In genomic region chr7:30027915-30028748, GRCh38 we compare ENCODE assay signal across 1 cellular context.
A peak's percentile ranks its signal among the peaks of the same experiment; 100 is the strongest.
TF ChIP-seq lines count a peak whose summit lies in the region.

PLEKHA8 (plus strand) TSS chr7:30028412; CDS start chr7:30028763, 351 bp downstream.

TF ChIP-seq in HepG2, 621 proteins besides CTCF, POLR2A, EP300 and RAD21 (continued from another document and continues in another):
- TF ChIP-seq ZNF512 (CRISPR knock-in tag; IDR thresholded peaks at IDR 0.05) (no peak), KLF11 (CRISPR knock-in tag; IDR thresholded peaks at IDR 0.05) (no peak), YEATS2 (CRISPR knock-in tag; IDR thresholded peaks at IDR 0.05; ENCODE audit: borderline replicate concordance) (no peak), JUNB (CRISPR knock-in tag; IDR thresholded peaks at IDR 0.05; ENCODE audit: borderline replicate concordance) (no peak), ATF7-NPFF (CRISPR knock-in tag; IDR thresholded peaks at IDR 0.05; ENCODE audit: low read depth) (no peak), KDM6A (CRISPR knock-in tag; IDR thresholded peaks at IDR 0.05; ENCODE audit: low read depth) (no peak), FLYWCH1 (CRISPR knock-in tag; IDR thresholded peaks at IDR 0.05) (no peak), THAP11 (CRISPR knock-in tag; IDR thresholded peaks at IDR 0.05) (peak; percentile 96), PREB (CRISPR knock-in tag; IDR thresholded peaks at IDR 0.05) (no peak), ZNF329 (CRISPR knock-in tag; IDR thresholded peaks at IDR 0.05; ENCODE audit: low read depth) (peak; percentile 74; the same call in 1 of the 2 replicates), ZNF615 (CRISPR knock-in tag; IDR thresholded peaks at IDR 0.05; ENCODE audit: borderline replicate concordance) (no peak), SIX4 (CRISPR knock-in tag; IDR thresholded peaks at IDR 0.05) (0 out of 2 replicates have a peak, but pooled peaks have one; percentile 52), ZNF431 (CRISPR knock-in tag; IDR thresholded peaks at IDR 0.05; ENCODE audit: borderline replicate concordance, low read depth) (peak; percentile 9; the same call in 1 of the 2 replicates), ZBTB2 (CRISPR knock-in tag; IDR thresholded peaks at IDR 0.05; ENCODE audit: low read depth) (0 out of 2 replicates have a peak, but pooled peaks have one; percentile 26), ZNF225 (CRISPR knock-in tag; IDR thresholded peaks at IDR 0.05) (no peak), NRL (CRISPR knock-in tag; IDR thresholded peaks at IDR 0.05; ENCODE audit: borderline replicate concordance) (no peak), NCOR1 (IDR thresholded peaks at IDR 0.05; ENCODE audit: borderline replicate concordance, low read length) (no peak; the same call in 1 of the 2 replicates), ZFP1 (CRISPR knock-in tag; IDR thresholded peaks at IDR 0.05) (no peak), RFX3 (CRISPR knock-in tag; IDR thresholded peaks at IDR 0.05) (no peak), CCAR2 (optimal IDR thresholded peaks at IDR 0.05; ENCODE audit: low read depth, low read length) (peak; percentile 72), ZBTB8A (CRISPR knock-in tag; IDR thresholded peaks at IDR 0.05; ENCODE audit: borderline replicate concordance, low read depth) (0 out of 2 replicates have a peak, but pooled peaks have one; percentile 39), HNRNPUL1 (IDR thresholded peaks at IDR 0.05; ENCODE audit: low read depth, low read length) (no peak), ARHGAP35 (CRISPR knock-in tag; IDR thresholded peaks at IDR 0.05; ENCODE audit: borderline replicate concordance) (no peak), ARID4A (CRISPR knock-in tag; IDR thresholded peaks at IDR 0.05; ENCODE audit: borderline replicate concordance) (peak; percentile 82; the same call in 1 of the 2 replicates), NCOA1 (CRISPR knock-in tag; IDR thresholded peaks at IDR 0.05) (no peak), ZNF644 (CRISPR knock-in tag; IDR thresholded peaks at IDR 0.05; ENCODE audit: low read depth) (no peak), ZNF292 (CRISPR knock-in tag; IDR thresholded peaks at IDR 0.05; ENCODE audit: borderline replicate concordance, low read depth) (no peak), ZNF773 (CRISPR knock-in tag; IDR thresholded peaks at IDR 0.05; ENCODE audit: borderline replicate concordance) (no peak), ZNF678 (CRISPR knock-in tag; IDR thresholded peaks at IDR 0.05) (0 out of 2 replicates have a peak, but pooled peaks have one; percentile 75), ZNF350 (CRISPR knock-in tag; IDR thresholded peaks at IDR 0.05; ENCODE audit: borderline replicate concordance, low read depth) (no peak), HOXD1 (CRISPR knock-in tag; IDR thresholded peaks at IDR 0.05) (peak; percentile 40; the same call in 1 of the 2 replicates), ZNF652 (CRISPR knock-in tag; IDR thresholded peaks at IDR 0.05; ENCODE audit: borderline replicate concordance, low read depth) (peak; percentile 81), IRF2 (CRISPR knock-in tag; IDR thresholded peaks at IDR 0.05) (peak; percentile 53), GATAD2A (CRISPR knock-in tag; IDR thresholded peaks at IDR 0.05) (peak; percentile 68), ZNF446 (CRISPR knock-in tag; IDR thresholded peaks at IDR 0.05) (peak; percentile 86; the same call in 1 of the 2 replicates), ZNF660 (CRISPR knock-in tag; IDR thresholded peaks at IDR 0.05; ENCODE audit: borderline replicate concordance, low read depth) (no peak), NCOA2 (CRISPR knock-in tag; IDR thresholded peaks at IDR 0.05) (peak; percentile 33; the same call in 1 of the 2 replicates), EHMT2 (IDR thresholded peaks at IDR 0.05; ENCODE audit: borderline replicate concordance, low read depth, low read length) (no peak), CAMTA2 (CRISPR knock-in tag; IDR thresholded peaks at IDR 0.05; ENCODE audit: borderline replicate concordance) (peak; percentile 36; the same call in 1 of the 2 replicates), ZNF3 (CRISPR knock-in tag; IDR thresholded peaks at IDR 0.05) (no peak), REL (CRISPR knock-in tag; conservative IDR thresholded peaks at IDR 0.05) (no peak), SP140L (CRISPR knock-in tag; IDR thresholded peaks at IDR 0.05; ENCODE audit: borderline replicate concordance) (0 out of 2 replicates have a peak, but pooled peaks have one; percentile 48), MYNN (CRISPR knock-in tag; IDR thresholded peaks at IDR 0.05; ENCODE audit: low read depth) (peak; percentile 78; the same call in 1 of the 2 replicates), MBNL3 (CRISPR knock-in tag; conservative IDR thresholded peaks at IDR 0.05) (no peak)
- TF ChIP-seq, protein P1, sequence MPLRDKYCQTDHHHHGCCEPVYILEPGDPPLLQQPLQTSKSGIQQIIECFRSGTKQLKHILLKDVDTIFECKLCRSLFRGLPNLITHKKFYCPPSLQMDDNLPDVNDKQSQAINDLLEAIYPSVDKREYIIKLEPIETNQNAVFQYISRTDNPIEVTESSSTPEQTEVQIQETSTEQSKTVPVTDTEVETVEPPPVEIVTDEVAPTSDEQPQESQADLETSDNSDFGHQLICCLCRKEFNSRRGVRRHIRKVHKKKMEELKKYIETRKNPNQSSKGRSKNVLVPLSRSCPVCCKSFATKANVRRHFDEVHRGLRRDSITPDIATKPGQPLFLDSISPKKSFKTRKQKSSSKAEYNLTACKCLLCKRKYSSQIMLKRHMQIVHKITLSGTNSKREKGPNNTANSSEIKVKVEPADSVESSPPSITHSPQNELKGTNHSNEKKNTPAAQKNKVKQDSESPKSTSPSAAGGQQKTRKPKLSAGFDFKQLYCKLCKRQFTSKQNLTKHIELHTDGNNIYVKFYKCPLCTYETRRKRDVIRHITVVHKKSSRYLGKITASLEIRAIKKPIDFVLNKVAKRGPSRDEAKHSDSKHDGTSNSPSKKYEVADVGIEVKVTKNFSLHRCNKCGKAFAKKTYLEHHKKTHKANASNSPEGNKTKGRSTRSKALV (CRISPR knock-in tag; IDR thresholded peaks at IDR 0.05) = 0 out of 2 replicates have a peak, but pooled peaks have one; percentile 39
- TF ChIP-seq, protein P2, sequence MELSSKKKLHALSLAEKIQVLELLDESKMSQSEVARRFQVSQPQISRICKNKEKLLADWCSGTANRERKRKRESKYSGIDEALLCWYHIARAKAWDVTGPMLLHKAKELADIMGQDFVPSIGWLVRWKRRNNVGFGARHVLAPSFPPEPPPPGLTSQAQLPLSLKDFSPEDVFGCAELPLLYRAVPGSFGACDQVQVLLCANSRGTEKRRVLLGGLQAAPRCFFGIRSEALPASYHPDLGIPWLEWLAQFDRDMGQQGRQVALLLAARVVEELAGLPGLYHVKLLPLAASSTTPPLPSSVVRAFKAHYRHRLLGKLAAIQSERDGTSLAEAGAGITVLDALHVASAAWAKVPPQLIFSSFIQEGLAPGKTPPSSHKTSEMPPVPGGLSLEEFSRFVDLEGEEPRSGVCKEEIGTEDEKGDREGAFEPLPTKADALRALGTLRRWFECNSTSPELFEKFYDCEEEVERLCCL (CRISPR knock-in tag; IDR thresholded peaks at IDR 0.05; ENCODE audit: borderline replicate concordance) = no peak
- TF ChIP-seq, protein P3, sequence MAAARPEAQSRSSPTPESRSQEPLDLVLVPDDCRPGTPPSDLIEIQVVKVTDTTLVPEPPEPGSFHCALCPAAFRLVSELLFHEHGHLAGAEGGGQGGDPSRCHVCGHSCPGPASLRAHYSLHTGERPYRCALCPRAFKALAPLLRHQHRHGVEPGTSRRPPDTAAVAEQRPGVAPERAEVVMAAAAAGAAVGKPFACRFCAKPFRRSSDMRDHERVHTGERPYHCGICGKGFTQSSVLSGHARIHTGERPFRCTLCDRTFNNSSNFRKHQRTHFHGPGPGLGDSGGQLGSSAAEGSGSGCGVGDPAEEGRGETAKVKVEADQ (CRISPR knock-in tag; IDR thresholded peaks at IDR 0.05; ENCODE audit: borderline replicate concordance) = no peak
- TF ChIP-seq, protein P4, sequence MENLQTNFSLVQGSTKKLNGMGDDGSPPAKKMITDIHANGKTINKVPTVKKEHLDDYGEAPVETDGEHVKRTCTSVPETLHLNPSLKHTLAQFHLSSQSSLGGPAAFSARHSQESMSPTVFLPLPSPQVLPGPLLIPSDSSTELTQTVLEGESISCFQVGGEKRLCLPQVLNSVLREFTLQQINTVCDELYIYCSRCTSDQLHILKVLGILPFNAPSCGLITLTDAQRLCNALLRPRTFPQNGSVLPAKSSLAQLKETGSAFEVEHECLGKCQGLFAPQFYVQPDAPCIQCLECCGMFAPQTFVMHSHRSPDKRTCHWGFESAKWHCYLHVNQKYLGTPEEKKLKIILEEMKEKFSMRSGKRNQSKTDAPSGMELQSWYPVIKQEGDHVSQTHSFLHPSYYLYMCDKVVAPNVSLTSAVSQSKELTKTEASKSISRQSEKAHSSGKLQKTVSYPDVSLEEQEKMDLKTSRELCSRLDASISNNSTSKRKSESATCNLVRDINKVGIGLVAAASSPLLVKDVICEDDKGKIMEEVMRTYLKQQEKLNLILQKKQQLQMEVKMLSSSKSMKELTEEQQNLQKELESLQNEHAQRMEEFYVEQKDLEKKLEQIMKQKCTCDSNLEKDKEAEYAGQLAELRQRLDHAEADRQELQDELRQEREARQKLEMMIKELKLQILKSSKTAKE (CRISPR knock-in tag; IDR thresholded peaks at IDR 0.05; ENCODE audit: borderline replicate concordance) = no peak
- TF ChIP-seq, protein P5, sequence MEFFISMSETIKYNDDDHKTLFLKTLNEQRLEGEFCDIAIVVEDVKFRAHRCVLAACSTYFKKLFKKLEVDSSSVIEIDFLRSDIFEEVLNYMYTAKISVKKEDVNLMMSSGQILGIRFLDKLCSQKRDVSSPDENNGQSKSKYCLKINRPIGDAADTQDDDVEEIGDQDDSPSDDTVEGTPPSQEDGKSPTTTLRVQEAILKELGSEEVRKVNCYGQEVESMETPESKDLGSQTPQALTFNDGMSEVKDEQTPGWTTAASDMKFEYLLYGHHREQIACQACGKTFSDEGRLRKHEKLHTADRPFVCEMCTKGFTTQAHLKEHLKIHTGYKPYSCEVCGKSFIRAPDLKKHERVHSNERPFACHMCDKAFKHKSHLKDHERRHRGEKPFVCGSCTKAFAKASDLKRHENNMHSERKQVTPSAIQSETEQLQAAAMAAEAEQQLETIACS (CRISPR knock-in tag; IDR thresholded peaks at IDR 0.05) = peak; percentile 41; the same call in 1 of the 2 replicates
- TF ChIP-seq, protein P6, sequence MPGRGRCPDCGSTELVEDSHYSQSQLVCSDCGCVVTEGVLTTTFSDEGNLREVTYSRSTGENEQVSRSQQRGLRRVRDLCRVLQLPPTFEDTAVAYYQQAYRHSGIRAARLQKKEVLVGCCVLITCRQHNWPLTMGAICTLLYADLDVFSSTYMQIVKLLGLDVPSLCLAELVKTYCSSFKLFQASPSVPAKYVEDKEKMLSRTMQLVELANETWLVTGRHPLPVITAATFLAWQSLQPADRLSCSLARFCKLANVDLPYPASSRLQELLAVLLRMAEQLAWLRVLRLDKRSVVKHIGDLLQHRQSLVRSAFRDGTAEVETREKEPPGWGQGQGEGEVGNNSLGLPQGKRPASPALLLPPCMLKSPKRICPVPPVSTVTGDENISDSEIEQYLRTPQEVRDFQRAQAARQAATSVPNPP (CRISPR knock-in tag; IDR thresholded peaks at IDR 0.05) = no peak
